8 cellular contexts compared by ENCODE assay signal in genomic region chr15:96053039-96054021, GRCh38.
DNase-seq lines count a peak whose midpoint lies in the region; TF ChIP-seq lines count a peak whose summit lies in the region.

No MANE protein-coding gene starts in this region.

- 2 to 3% methylated on average over 42 of the region's 42 CpGs for WGBS in ectodermal cell, 2 experiments
- 1% methylated on average over 21 to 23 of the region's 42 CpGs for WGBS in mesodermal cell (ENCODE audit: insufficient coverage in 2 of 2), 2 experiments

- DNase-seq in NCI-H345 (lab: John Stamatoyannopoulos, UW) (peak; percentile 90), cerebellar nuclear complex (lab: John Stamatoyannopoulos, UW) (no peak), germinal center (ENCODE audit: low spot score) (no peak), OCI-LY7 (ENCODE audit: low spot score) (no peak), GM19240 (ENCODE audit: insufficient read length, low spot score) (no peak)

- no peaks in the 10 kb centered on the region for H4K20me1 ChIP-seq in OCI-LY7 (ENCODE audit: insufficient read depth, low read length)

- no TSS peak for BruUV-seq in OCI-LY7 (replicated peaks; lab: Mats Ljungman, UMichigan)

- H3K4me1 ChIP-seq in HEK293 (ENCODE audit: control insufficient read depth, insufficient read depth, low read length) = peaks cover 18% of the 10 kb centered on the region
- peaks cover 29% of the 10 kb centered on the region for H3K4me1 ChIP-seq in ectodermal cell (ENCODE audit: control insufficient read depth, insufficient read depth, low read length)
- peaks cover 17% of the 10 kb centered on the region for H3K4me1 ChIP-seq in mesodermal cell (ENCODE audit: control insufficient read depth, insufficient read depth, low read length, poor library complexity, severe bottlenecking)
- H3K4me1 ChIP-seq in OCI-LY7 (ENCODE audit: insufficient read depth, low read length, poor library complexity, severe bottlenecking) = no peaks in the 10 kb centered on the region

- peak overlapping the region; percentile 98 for H3K27ac ChIP-seq in HEK293 (ENCODE audit: extremely low read depth, low read depth, low read length)
- H3K27ac ChIP-seq in ectodermal cell (ENCODE audit: insufficient read depth, low read depth, low read length, poor library complexity, severe bottlenecking) = peak overlapping the region; percentile 62
- H3K27ac ChIP-seq in mesodermal cell (ENCODE audit: low read depth, low read length, severe bottlenecking) = peak overlapping the region; percentile 47
- H3K27ac ChIP-seq in OCI-LY7 (ENCODE audit: low read depth, low read length, poor library complexity, severe bottlenecking) = no peak overlapping the region

- H3K4me2 ChIP-seq in OCI-LY7 (ENCODE audit: low read length) = no peak overlapping the region

- H3K9me3 ChIP-seq in HEK293 (ENCODE audit: control insufficient read depth, insufficient read depth, low read depth, low read length) (no peaks in the 10 kb centered on the region), ectodermal cell (ENCODE audit: control insufficient read depth, low read length) (no peaks in the 10 kb centered on the region), mesodermal cell (ENCODE audit: control insufficient read depth, low read length) (no peaks in the 10 kb centered on the region), OCI-LY7 (ENCODE audit: low read length) (no peaks in the 10 kb centered on the region)

- CTCF ChIA-PET in HEK293 (lab: Yijun Ruan, JAX) = interaction anchor here (0.5 to 1.5 kb wide), 5 partner anchors 20 to 750 kb away, joined by 3 to 5 read pairs (median 3); no protein-coding TSS in a partner anchor
- CTCF ChIA-PET in OCI-LY7 (lab: Charles Lee; ENCODE audit: unreplicated experiment) = no interaction called here

- intact Hi-C loops in OCI-LY7 (cut with micrococcal nuclease; ENCODE audit: unreplicated experiment) = no loop called here

- POLR2A ChIA-PET in HEK293 (lab: Yijun Ruan, JAX) (interaction anchor here (1.0 to 1.3 kb wide), 3 partner anchors 274 to 280 kb away, joined by 3 to 4 read pairs (median 3); partner anchors contain the start of gene NR2F2), OCI-LY7 (lab: Charles Lee) (interaction anchor here (1.1 kb wide), 1 partner anchor 919 kb away, joined by 3 read pairs; no protein-coding TSS in a partner anchor)

- H3K27me3 ChIP-seq in ectodermal cell (ENCODE audit: control insufficient read depth, insufficient read depth, low read length, poor library complexity, severe bottlenecking) = no peaks in the 10 kb centered on the region

- TF ChIP-seq CTCF in HEK293 (tag by site-specific recombination; IDR thresholded peaks at IDR 0.05) (peak; percentile 34; the same call in 1 of the 2 replicates), OCI-LY7 (conservative IDR thresholded peaks at IDR 0.05; ENCODE audit: low read length) (no peak)

- H3K36me3 ChIP-seq in HEK293 (ENCODE audit: control insufficient read depth in 2 of 2, insufficient read depth in 1 of 2, low read length in 2 of 2) (no peaks in the 10 kb centered on the region), ectodermal cell (ENCODE audit: control insufficient read depth, insufficient read depth, low read length) (no peaks in the 10 kb centered on the region), mesodermal cell (ENCODE audit: control insufficient read depth, insufficient read depth, low read length) (no peaks in the 10 kb centered on the region), OCI-LY7 (ENCODE audit: insufficient read depth, low read length) (no peaks in the 10 kb centered on the region)

- no peaks in the 10 kb centered on the region for H3K9me2 ChIP-seq in OCI-LY7 (ENCODE audit: insufficient read depth, low read length)

- H3K4me3 ChIP-seq in HEK293 (ENCODE audit: low read depth, low read length) = no peak overlapping the region
- H3K4me3 ChIP-seq in ectodermal cell (ENCODE audit: insufficient read depth, low read depth, low read length) = peak overlapping the region; percentile 31
- peak overlapping the region; percentile 12 for H3K4me3 ChIP-seq in mesodermal cell (ENCODE audit: extremely low read depth, insufficient read depth, low read length, poor library complexity, severe bottlenecking)
- no peak overlapping the region for H3K4me3 ChIP-seq in OCI-LY7 (ENCODE audit: low read depth, low read length, poor library complexity, severe bottlenecking)

- H2AFZ ChIP-seq in OCI-LY7 (ENCODE audit: low read length) = no peak overlapping the region

- no peaks in the 10 kb centered on the region for H3K79me2 ChIP-seq in OCI-LY7 (ENCODE audit: insufficient read depth, low read depth, low read length)

TF ChIP-seq in HEK293, 187 proteins besides CTCF, POLR2A, EP300 and RAD21 (continues in another document):
- TF ChIP-seq ZNF146 (tag by site-specific recombination; IDR thresholded peaks at IDR 0.05) = no peak
- TF ChIP-seq ZNF624 (tag by site-specific recombination; IDR thresholded peaks at IDR 0.05) = 0 out of 2 replicates have a peak, but pooled peaks have one; percentile 9
- TF ChIP-seq ZNF202 (tag by site-specific recombination; IDR thresholded peaks at IDR 0.05; ENCODE audit: borderline replicate concordance) = no peak; the same call in 1 of the 2 replicates
- peak; percentile 98 for TF ChIP-seq HIC1 (tag by site-specific recombination; IDR thresholded peaks at IDR 0.05)
- TF ChIP-seq MYNN (tag by site-specific recombination; IDR thresholded peaks at IDR 0.05; ENCODE audit: borderline replicate concordance) = no peak
- TF ChIP-seq ZNF791 (tag by site-specific recombination; IDR thresholded peaks at IDR 0.05) = no peak
- TF ChIP-seq ZNF707 (tag by site-specific recombination; IDR thresholded peaks at IDR 0.05) = no peak
- TF ChIP-seq ZNF830 (tag by site-specific recombination; IDR thresholded peaks at IDR 0.05; ENCODE audit: low read depth) = no peak
- TF ChIP-seq ZNF776 (tag by site-specific recombination; IDR thresholded peaks at IDR 0.05; ENCODE audit: borderline replicate concordance) = no peak
- TF ChIP-seq ZNF335 (tag by site-specific recombination; conservative IDR thresholded peaks at IDR 0.05) = peak; percentile 66
- no peak for TF ChIP-seq ZNF555 (tag by site-specific recombination; conservative IDR thresholded peaks at IDR 0.05)
- TF ChIP-seq PRDM4 (tag by site-specific recombination; IDR thresholded peaks at IDR 0.05) = peak; percentile 85
- TF ChIP-seq ZFP41 (tag by site-specific recombination; IDR thresholded peaks at IDR 0.05; ENCODE audit: borderline replicate concordance) = no peak
- no peak for TF ChIP-seq ZNF302 (tag by site-specific recombination; IDR thresholded peaks at IDR 0.05; ENCODE audit: low read depth)
- no peak for TF ChIP-seq ZFP3 (tag by site-specific recombination; IDR thresholded peaks at IDR 0.05; ENCODE audit: low read depth)
- TF ChIP-seq ZNF155 (tag by site-specific recombination; IDR thresholded peaks at IDR 0.05) = no peak
- no peak; the same call in 1 of the 2 replicates for TF ChIP-seq TCF7L2 (IDR thresholded peaks at IDR 0.05; ENCODE audit: borderline replicate concordance, low read depth, low read length)
- no peak for TF ChIP-seq ZNF837 (tag by site-specific recombination; IDR thresholded peaks at IDR 0.05)

Comparison
In these comparisons a context has a peak if more than half of its experiments do, and no peak if none do; other contexts are left out.
1. H3K4me3 ChIP-seq: peak in ectodermal cell (single experiment) and mesodermal cell (single experiment); none in HEK293 (single experiment) and OCI-LY7 (single experiment).